In genomic region chr15:43872416-43873020, GRCh38 we compare ENCODE assay signal across 8 cellular contexts. TPM values are rescaled to one million over a fixed set of nuclear protein-coding genes. Genes with fewer than 3 reads are reported as not detected.
DNase-seq lines count a peak whose midpoint lies in the region; ATAC-seq and TF ChIP-seq lines count a peak whose summit lies in the region.

No MANE protein-coding gene starts in this region.

- ATAC-seq in sciatic nerve, result peak; percentile 56

- 57 to 66% (median 58%) methylated on average over 6 of the region's 6 CpGs for WGBS in adrenal gland, 4 donors

- intact Hi-C loops in adrenal gland (cut with DNase I), result no loop called here
- intact Hi-C loops in sciatic nerve (cut with DNase I), result no loop called here

- TF ChIP-seq POLR2A in adrenal gland (IDR thresholded peaks at IDR 0.05), result no peak

- H3K4me1 ChIP-seq in adrenal gland (replicated peaks in 1 of 2), result no peaks in the 10 kb centered on the region
- H3K4me1 ChIP-seq in right atrium auricular region, result no peaks in the 10 kb centered on the region

- no peaks in the 10 kb centered on the region for H3K9me3 ChIP-seq in adrenal gland (replicated peaks in 1 of 3)
- no peaks in the 10 kb centered on the region for H3K9me3 ChIP-seq in right atrium auricular region

- H3K27me3 ChIP-seq in adrenal gland (no peaks in the 10 kb centered on the region), right atrium auricular region (no peaks in the 10 kb centered on the region)

- H3K27ac ChIP-seq in 22Rv1 (no peak overlapping the region), adrenal gland (no peak overlapping the region), right atrium auricular region (no peak overlapping the region)

- peak; percentile 76 for TF ChIP-seq CTCF in 22Rv1 (IDR thresholded peaks at IDR 0.05)
- peak; percentile 49 to 59 (median 52) for TF ChIP-seq CTCF in adrenal gland (IDR thresholded peaks at IDR 0.05)
- TF ChIP-seq CTCF in right atrium auricular region (IDR thresholded peaks at IDR 0.05), result peak; percentile 31 to 70

- peaks cover 0 to 2% of the 10 kb centered on the region in 2 donors for H3K36me3 ChIP-seq in adrenal gland (replicated peaks in 1 of 2)
- H3K36me3 ChIP-seq in right atrium auricular region, result peaks cover 8% of the 10 kb centered on the region

- DNase-seq in DMS53 treated with DMSO at 0.1 percent for 48 hours (lab: John Stamatoyannopoulos, UW; ENCODE audit: unreplicated experiment) (peak; percentile 40), MV-4-11 (lab: John Stamatoyannopoulos, UW) (peak; percentile 33), adrenal gland (peak; percentile 34 to 79 (median 61)), right atrium auricular region (ENCODE audit: low spot score) (no peak), sciatic nerve (ENCODE audit: low spot score) (no peak), GF-D8 (lab: John Stamatoyannopoulos, UW) (no peak)
- no peak for DNase-seq in activated T-cell treated with anti-CD3 and anti-CD28 coated beads, Interleukin-2, amount 50 U/mL, for 1 hour

- H3K4me3 ChIP-seq in adrenal gland, result no peak overlapping the region
- H3K4me3 ChIP-seq in right atrium auricular region, result no peak overlapping the region

RNA-seq across cellular contexts. Expression of gene WDR76, which starts 45.7 kb away (rescaled TPM):
- total RNA-seq in adrenal gland, result 1 to 10 TPM in 7 of 8 donors, under 1 TPM in 1; 0.91 to 4.2 (median 2.0) TPM
- polyA plus RNA-seq in adrenal gland, result 1 to 10 TPM in 1 of 3 donors, under 1 TPM in 2; 0.74 to 2.8 (median 0.80) TPM
- total RNA-seq in right atrium auricular region, result 1 to 10 TPM; 1.7 to 3.7 TPM
- 5.1 TPM for total RNA-seq in sciatic nerve

RNA-seq across cellular contexts. Expression of gene MFAP1, which starts 48.0 kb away (rescaled TPM):
- total RNA-seq in adrenal gland, result 10 to 100 TPM; 18.1 to 38.9 (median 29.1) TPM
- 10 to 100 TPM in 2 of 3 donors, 1 to 10 TPM in 1; 9.5 to 68.0 (median 18.6) TPM for polyA plus RNA-seq in adrenal gland
- total RNA-seq in right atrium auricular region, result 10 to 100 TPM; 12.3 to 16.6 TPM
- 17.3 TPM for total RNA-seq in sciatic nerve

Comparison
In these comparisons a context has a peak if more than half of its experiments do, and no peak if none do; other contexts are left out.
1. DNase-seq: peak in DMS53 treated with DMSO at 0.1 percent for 48 hours (single experiment), MV-4-11 (single experiment) and adrenal gland (7 of 7); none in right atrium auricular region (single experiment), sciatic nerve (single experiment), activated T-cell treated with anti-CD3 and anti-CD28 coated beads, Interleukin-2, amount 50 U/mL, for 1 hour (single experiment) and GF-D8 (single experiment).
2. Peak in every context shown above with its lines, with median percentiles within 50 percentile points of each other: CTCF ChIP-seq.